10 cellular contexts compared by ENCODE assay signal in the genomic region with DNA sequence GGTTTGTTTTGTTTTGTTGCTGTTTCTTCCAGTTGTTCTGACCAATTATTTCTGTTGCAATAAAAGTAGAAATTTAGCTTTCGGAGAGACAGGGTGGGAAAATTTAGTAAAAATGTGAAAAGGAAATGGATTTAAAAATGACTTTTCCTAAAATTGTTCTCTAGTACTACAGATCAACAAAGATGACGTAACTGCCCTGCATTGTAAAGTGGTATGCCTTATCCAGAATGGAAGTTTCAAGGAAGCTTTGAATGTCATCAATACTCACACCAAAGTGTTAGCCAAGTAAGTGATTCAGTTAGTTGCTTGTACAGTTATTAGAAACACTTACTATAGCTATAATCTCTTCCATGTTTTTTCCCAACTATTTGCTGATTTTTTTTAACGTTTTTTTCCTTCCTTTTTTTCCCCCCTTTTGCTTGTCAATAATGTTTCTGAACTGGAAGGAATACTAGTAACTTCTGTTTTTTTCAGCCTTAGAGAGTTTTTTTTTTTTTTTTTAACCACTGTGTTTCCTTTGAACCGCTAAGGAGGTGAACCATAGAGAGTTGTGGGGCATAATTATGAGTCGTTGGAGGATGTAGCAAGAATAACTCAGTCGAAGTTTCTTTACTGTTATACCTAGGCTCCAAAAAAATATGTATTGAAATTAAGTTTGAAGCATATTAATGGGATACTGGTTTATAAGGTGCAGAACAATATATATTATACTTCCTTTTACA. TPM values are rescaled to one million over a fixed set of nuclear protein-coding genes. Genes with fewer than 3 reads are reported as not detected.
DNase-seq lines count a peak whose midpoint lies in the region; ATAC-seq and TF ChIP-seq lines count a peak whose summit lies in the region.
"Had no signal": no experiment of that assay in that cellular context is flagged by ENCODE, and none has a peak within 500 bp of the region (broad histone marks: within the 10 kb centered on the region; RNA-seq: fewer than 3 reads in every experiment).

No MANE protein-coding gene starts in this region.

- peaks cover 33 to 43% (median 40%) of the 10 kb centered on the region in 10 experiments for H3K4me1 ChIP-seq in BLaER1 treated with 17β-estradiol and CSF1 and Interleukin-3, amounts not matched to agents 10 nM and 100 nM
- H3K4me1 ChIP-seq in hepatocyte (ENCODE audit: insufficient read depth), result peaks cover 28% of the 10 kb centered on the region
- H3K4me1 ChIP-seq in ovary (ENCODE audit: insufficient read depth), result peaks cover 11% of the 10 kb centered on the region

- H3K9me3 ChIP-seq in BLaER1 treated with 17β-estradiol and CSF1 and Interleukin-3, amounts not matched to agents 10 nM and 100 nM (replicated peaks in 1 of 11), result no peaks in the 10 kb centered on the region
- H3K9me3 ChIP-seq in hepatocyte (ENCODE audit: low read depth), result no peaks in the 10 kb centered on the region
- H3K9me3 ChIP-seq in ovary, result no peaks in the 10 kb centered on the region

- peak overlapping the region in 9 of 10 experiments; percentile 77 to 96 (median 87); a peak in 12 of 20 replicates for H3K4me3 ChIP-seq in BLaER1 treated with 17β-estradiol and CSF1 and Interleukin-3, amounts not matched to agents 10 nM and 100 nM
- H3K4me3 ChIP-seq in hepatocyte, result peak overlapping the region; percentile 66
- H3K4me3 ChIP-seq in ovary, result no peak overlapping the region

- ATAC-seq in HG03565 (IDR thresholded peaks at IDR 0.05; ENCODE audit: unreplicated experiment) (peak; percentile 23), WTC11 (no peak)

- peaks cover 30% of the 10 kb centered on the region for H3K4me1 Mint-ChIP-seq in WTC11

- H3K9ac ChIP-seq in BLaER1 treated with 17β-estradiol and CSF1 and Interleukin-3, amounts not matched to agents 10 nM and 100 nM, result peak overlapping the region in 5 of 11 experiments; percentile 31 to 93 (median 91); a peak in 6 of 22 replicates

- TF ChIP-seq CTCF in WTC11 (IDR thresholded peaks at IDR 0.05), result no peak
- TF ChIP-seq CTCF in hepatocyte (IDR thresholded peaks at IDR 0.05; ENCODE audit: poor library complexity), result no peak
- no peak for TF ChIP-seq CTCF in ovary (IDR thresholded peaks at IDR 0.05)

- H3K36me3 Mint-ChIP-seq in WTC11, result peaks cover 47% of the 10 kb centered on the region

- intact Hi-C loops in ovary (cut with DNase I), result no loop called here

- no peaks in the 10 kb centered on the region for H3K27me3 ChIP-seq in BLaER1 treated with 17β-estradiol and CSF1 and Interleukin-3, amounts not matched to agents 10 nM and 100 nM
- H3K27me3 ChIP-seq in hepatocyte (no peaks in the 10 kb centered on the region), ovary (no peaks in the 10 kb centered on the region)

- H3K4me2 ChIP-seq in BLaER1 treated with 17β-estradiol and CSF1 and Interleukin-3, amounts not matched to agents 10 nM and 100 nM, result peak overlapping the region; percentile 80 to 98 (median 93)
- H3K4me2 ChIP-seq in hepatocyte, result peak overlapping the region; percentile 89

- CTCF ChIA-PET in WTC11 (lab: Charles Lee), result no interaction called here

- H3K27me3 Mint-ChIP-seq in WTC11 (ENCODE audit: low read depth), result no peaks in the 10 kb centered on the region

- H3K27ac Mint-ChIP-seq in WTC11, result peak overlapping the region; percentile 19; the same call in 1 of the 2 replicates

- TF ChIP-seq EP300 in ovary (IDR thresholded peaks at IDR 0.05), result no peak

- peaks cover 39 to 54% (median 48%) of the 10 kb centered on the region in 11 experiments for H3K36me3 ChIP-seq in BLaER1 treated with 17β-estradiol and CSF1 and Interleukin-3, amounts not matched to agents 10 nM and 100 nM
- no peaks in the 10 kb centered on the region for H3K36me3 ChIP-seq in hepatocyte (replicated peaks; ENCODE audit: insufficient read depth, low read depth)
- no peaks in the 10 kb centered on the region for H3K36me3 ChIP-seq in ovary

- DNase-seq in WTC11 (ENCODE audit: low spot score) (no peak), hepatocyte (ENCODE audit: low spot score) (no peak), ovary (no peak), cerebellar nuclear complex (lab: John Stamatoyannopoulos, UW) (no peak), islet precursor cell (no peak), hepatic stellate cell (ENCODE audit: low spot score) (no peak)
- DNase-seq: NCI-H2029, T-helper 9 cell had no signal

- peak overlapping the region; percentile 93 for H3K4me3 Mint-ChIP-seq in WTC11

- POLR2A ChIA-PET in WTC11 (lab: Charles Lee), result interaction anchor here (0.7 kb wide), 1 partner anchor 33 kb away, joined by 4 read pairs; the partner anchor contains the start of gene PAICS

- H3K79me2 ChIP-seq in hepatocyte, result peaks cover 68% of the 10 kb centered on the region

- TF ChIP-seq POLR2A in ovary (IDR thresholded peaks at IDR 0.05), result no peak

- no peaks in the 10 kb centered on the region for H3K9me2 ChIP-seq in hepatocyte (replicated peaks; ENCODE audit: insufficient read depth)

- H3K9me3 Mint-ChIP-seq in WTC11, result no peaks in the 10 kb centered on the region

- H4K20me1 ChIP-seq in BLaER1 treated with 17β-estradiol and CSF1 and Interleukin-3, amounts not matched to agents 10 nM and 100 nM, result peaks cover 9 to 60% (median 35%) of the 10 kb centered on the region in 11 experiments; a peak in 20 of 22 replicates
- H4K20me1 ChIP-seq in hepatocyte (ENCODE audit: insufficient read depth, poor library complexity, severe bottlenecking), result peaks cover 21% of the 10 kb centered on the region

- whole genome bisulfite sequencing in hepatocyte (ENCODE audit: low lambda C conversion rate, missing lambda C conversion rate), result 87% methylated on average over 6 of the region's 6 CpGs
- 73 to 76% (median 75%) methylated on average over 6 of the region's 6 CpGs for WGBS in ovary, 3 donors

- H3K27ac ChIP-seq in BLaER1 treated with 17β-estradiol and CSF1 and Interleukin-3, amounts not matched to agents 10 nM and 100 nM, result no peak overlapping the region
- no peak overlapping the region for H3K27ac ChIP-seq in hepatocyte
- H3K27ac ChIP-seq in ovary, result no peak overlapping the region

- H2AFZ ChIP-seq in hepatocyte, result no peak overlapping the region

TF ChIP-seq in WTC11, 78 proteins besides CTCF, POLR2A, EP300 and RAD21 (continues in another document):
- TF ChIP-seq MXD4 (CRISPR knock-in tag; IDR thresholded peaks at IDR 0.05; ENCODE audit: borderline replicate concordance), result no peak
- TF ChIP-seq CBFB (CRISPR knock-in tag; IDR thresholded peaks at IDR 0.05; ENCODE audit: low read depth), result no peak
- no peak for TF ChIP-seq IRF1 (CRISPR knock-in tag; IDR thresholded peaks at IDR 0.05)
- no peak for TF ChIP-seq ZNF121 (CRISPR knock-in tag; IDR thresholded peaks at IDR 0.05)
- TF ChIP-seq ARID4B (CRISPR knock-in tag; IDR thresholded peaks at IDR 0.05; ENCODE audit: borderline replicate concordance), result no peak
- no peak for TF ChIP-seq NFE2L1 (CRISPR knock-in tag; IDR thresholded peaks at IDR 0.05)

RNA-seq across cellular contexts. Expression of gene SRP72, which starts 2.2 kb away (rescaled TPM):
- 113 to 138 TPM (median 116 TPM) in 3 replicates for total RNA-seq in WTC11 (2021)
- 58.8 and 59.8 TPM in 2 replicates for total RNA-seq in hepatocyte
- 74.9 and 79.4 TPM in 2 replicates for polyA plus RNA-seq in hepatocyte
- total RNA-seq in ovary, result 100 to 1,000 TPM in 2 of 7 donors, 10 to 100 TPM in 5; 48.6 to 128 (median 88.7) TPM
- polyA plus RNA-seq in ovary, result 10 to 100 TPM; 33.8 to 78.8 TPM

RNA-seq across cellular contexts. Expression of gene PAICS, which starts 33.6 kb away (rescaled TPM):
- total RNA-seq in WTC11 (2021) (412 to 435 TPM (median 421 TPM) in 3 replicates), hepatocyte (56.5 and 68.6 TPM in 2 replicates), ovary (10 to 100 TPM; 17.2 to 83.0 (median 48.3) TPM)
- polyA plus RNA-seq in hepatocyte (58.0 and 58.2 TPM in 2 replicates), ovary (10 to 100 TPM; 29.0 to 53.4 TPM)

RNA-seq across cellular contexts. Expression of gene PPAT, which starts 34.2 kb away (rescaled TPM):
- total RNA-seq in WTC11 (2021) (83.4 to 91.0 TPM (median 89.0 TPM) in 3 replicates), hepatocyte (17.1 and 21.0 TPM in 2 replicates), ovary (10 to 100 TPM in 6 of 7 donors, 1 to 10 TPM in 1; 6.2 to 14.8 (median 12.5) TPM)
- polyA plus RNA-seq in hepatocyte (7.6 and 8.0 TPM in 2 replicates), ovary (1 to 10 TPM; 4.7 to 8.0 TPM)

RNA-seq across cellular contexts. Expression of gene ARL9, which starts 35.9 kb away (rescaled TPM):
- total RNA-seq in WTC11 (2021) (0.27 to 0.48 TPM (median 0.30 TPM) in 3 replicates), hepatocyte (1.4 TPM in 1 of 2 replicates, not detected in the other), ovary (1 to 10 TPM in 2 of 7 donors, under 1 TPM in 3, not detected in 2; 0.47 to 1.3 (median 0.88) TPM)
- polyA plus RNA-seq in hepatocyte (0.15 and 0.85 TPM in 2 replicates), ovary (1 to 10 TPM in 1 of 2 donors, under 1 TPM in 1; 0.81 to 1.1 TPM)
